Comparison of ENCODE assay signal across 9 cellular contexts in genomic region chr9:109817146-109817845, GRCh38. TPM values are rescaled to one million over a fixed set of nuclear protein-coding genes. Genes with fewer than 3 reads are reported as not detected.
A peak's percentile ranks its signal among the peaks of the same experiment; 100 is the strongest.
DNase-seq lines count a peak whose midpoint lies in the region; ATAC-seq, FAIRE-seq and TF ChIP-seq lines count a peak whose summit lies in the region.
"Had no signal": no experiment of that assay in that cellular context is flagged by ENCODE, and none has a peak within 500 bp of the region (broad histone marks: within the 10 kb centered on the region; RNA-seq: fewer than 3 reads in every experiment).

No MANE protein-coding gene starts in this region.

- H4K20me1 ChIP-seq in HCT116 (ENCODE audit: insufficient read depth) = no peaks in the 10 kb centered on the region

- H3K9me2 ChIP-seq in HCT116 (ENCODE audit: insufficient read depth) = no peaks in the 10 kb centered on the region

- no peak for TF ChIP-seq RAD21 in HCT116 (IDR thresholded peaks at IDR 0.05; ENCODE audit: low read depth)

- H3K9ac ChIP-seq in HCT116 (ENCODE audit: low read length) (no peak overlapping the region), skeletal muscle satellite cell (ENCODE audit: low read depth, low read length) (peak overlapping the region; percentile 75)

- H3K79me2 ChIP-seq in HCT116 (ENCODE audit: insufficient read depth, low read length) = no peaks in the 10 kb centered on the region

- H2AFZ ChIP-seq in HCT116 (ENCODE audit: low read depth, low read length, poor library complexity, severe bottlenecking) = peak overlapping the region; percentile 79

- H3K9me3 ChIP-seq in HCT116 (ENCODE audit: control insufficient read depth in 1 of 2, insufficient read depth in 1 of 2, low read depth in 1 of 2, low read length in 2 of 2) (no peaks in the 10 kb centered on the region), heart right ventricle (no peaks in the 10 kb centered on the region), skeletal muscle satellite cell (replicated peaks; ENCODE audit: low read length) (no peaks in the 10 kb centered on the region)
- H3K9me3 ChIP-seq: upper lobe of right lung had no signal

- DNase-seq in HCT116 (ENCODE audit: low read depth, low spot score) (no peak), amniotic epithelial cell (ENCODE audit: low read depth) (peak; percentile 34), heart right ventricle (no peak), NCI-H1930 (lab: John Stamatoyannopoulos, UW) (no peak), frontal cortex (ENCODE audit: low spot score in 2 of 2) (no peak)
- DNase-seq: upper lobe of right lung had no signal

- H3K4me1 ChIP-seq in HCT116 (ENCODE audit: control insufficient read depth in 1 of 2, insufficient read depth in 2 of 2, low read length in 2 of 2) (peaks cover 4 to 28% of the 10 kb centered on the region in 2 experiments), heart right ventricle (peaks cover 6 to 41% (median 32%) of the 10 kb centered on the region in 9 donors), skeletal muscle satellite cell (ENCODE audit: control insufficient read depth, insufficient read depth, low read length) (peaks cover 48% of the 10 kb centered on the region)
- H3K4me1 ChIP-seq: upper lobe of right lung had no signal

- no peaks in the 10 kb centered on the region for H3K27me3 ChIP-seq in HCT116 (ENCODE audit: insufficient read depth, low read length)
- H3K27me3 ChIP-seq in heart right ventricle = no peaks in the 10 kb centered on the region
- no peaks in the 10 kb centered on the region for H3K27me3 ChIP-seq in skeletal muscle satellite cell (ENCODE audit: control insufficient read depth, insufficient read depth, low read length)
- H3K27me3 ChIP-seq: upper lobe of right lung had no signal

- POLR2A ChIA-PET in HCT116 (lab: Charles Lee) = interaction anchor here (0.7 kb wide), 1 partner anchor 13 kb away, joined by 3 read pairs; no protein-coding TSS in a partner anchor

- intact Hi-C loops in HCT116 (cut with micrococcal nuclease) = no loop called here
- intact Hi-C loops in heart right ventricle (cut with DNase I) = loop anchor here in 5 of 10 donors (2.0 to 10.0 kb wide), 6 partner anchors 35 to 245 kb away; partner anchors contain the start of gene PALM2AKAP2 (in 2 of the 5)

- H3K36me3 ChIP-seq in HCT116 (ENCODE audit: control insufficient read depth in 1 of 2, insufficient read depth in 2 of 2, low read length in 2 of 2) (no peaks in the 10 kb centered on the region), heart right ventricle (no peaks in the 10 kb centered on the region), skeletal muscle satellite cell (ENCODE audit: insufficient read depth, low read length) (no peaks in the 10 kb centered on the region)
- H3K36me3 ChIP-seq: upper lobe of right lung had no signal

- H3K4me3 ChIP-seq in HCT116 (replicated peaks in 1 of 2; ENCODE audit: low read depth in 1 of 2, low read length in 2 of 2) (no peak overlapping the region), heart right ventricle (no peak overlapping the region), skeletal muscle satellite cell (ENCODE audit: low read length) (peak overlapping the region; percentile 40)
- H3K4me3 ChIP-seq: upper lobe of right lung had no signal

- TF ChIP-seq CTCF in HCT116 (IDR thresholded peaks at IDR 0.05 in 2 of 3, conservative IDR thresholded peaks at IDR 0.05 in 1 of 3; ENCODE audit: borderline replicate concordance in 1 of 3, insufficient read depth in 1 of 3, low read depth in 2 of 3, low read length in 2 of 3) (no peak), heart right ventricle (IDR thresholded peaks at IDR 0.05) (no peak)

- 47 to 48% methylated on average over 6 of the region's 6 CpGs for whole genome bisulfite sequencing in heart right ventricle, 2 donors

- RAD21 ChIA-PET in HCT116 (lab: Charles Lee; ENCODE audit: low non-redundant PET in 1 of 2, low total read pairs in 2 of 2, uncharacterized antibody in 2 of 2, unreplicated experiment in 2 of 2) = no interaction called here

- no peak for FAIRE-seq in frontal cortex (lab: Jason Lieb, UNC)

- H3K4me2 ChIP-seq in HCT116 (ENCODE audit: low read length) = peak overlapping the region; percentile 33; the same call in 1 of the 2 replicates
- H3K4me2 ChIP-seq in skeletal muscle satellite cell (ENCODE audit: low read length) = peak overlapping the region; percentile 61

- ATAC-seq in HCT116 = 0 out of 2 replicates have a peak, but pooled peaks have one; percentile 29
- peak in 7 of 8 donors; percentile 16 to 45 (median 37) for ATAC-seq in heart right ventricle
- no peak for ATAC-seq in GM21619 (IDR thresholded peaks at IDR 0.05; ENCODE audit: unreplicated experiment)
- ATAC-seq in GM19395 (IDR thresholded peaks at IDR 0.05; ENCODE audit: unreplicated experiment) = no peak

- BruUV-seq in HCT116 (replicated peaks; lab: Mats Ljungman, UMichigan) = no TSS peak

- H3K27ac ChIP-seq in HCT116 (ENCODE audit: low read depth, low read length) = no peak overlapping the region
- H3K27ac ChIP-seq in heart right ventricle = peak overlapping the region; percentile 9 to 83 (median 70)
- H3K27ac ChIP-seq: upper lobe of right lung had no signal

- TF ChIP-seq POLR2A in HCT116 (IDR thresholded peaks at IDR 0.05; ENCODE audit: borderline replicate concordance, extremely low read depth, insufficient read depth, insufficient read length) = no peak

- CTCF ChIA-PET in HCT116 (lab: Charles Lee) = interaction anchor here (0.8 to 4.3 kb wide), 8 partner anchors 10 to 257 kb away, joined by 3 to 29 read pairs (median 6); no protein-coding TSS in a partner anchor

TF ChIP-seq in HCT116, 20 proteins besides CTCF, POLR2A, EP300 and RAD21:
- no peak for TF ChIP-seq ELF1 (IDR thresholded peaks at IDR 0.05; ENCODE audit: borderline replicate concordance, low read depth)
- TF ChIP-seq EZH2phosphoT487 (IDR thresholded peaks at IDR 0.05; ENCODE audit: borderline replicate concordance) = no peak
- no peak for TF ChIP-seq POLR2AphosphoS5 (IDR thresholded peaks at IDR 0.05; ENCODE audit: low read depth, low read length)

RNA-seq across cellular contexts. Expression of gene PALM2AKAP2, which starts 37.3 kb away (rescaled TPM):
- 0.34 TPM for total RNA-seq in HCT116 (2021; ENCODE audit: unreplicated experiment)
- polyA plus RNA-seq in HCT116 (2012) = 0.17 and 0.20 TPM in 2 replicates
- 100 to 1,000 TPM in 5 of 10 donors, 10 to 100 TPM in 5; 66.3 to 111 (median 98.8) TPM for total RNA-seq in heart right ventricle
- polyA plus RNA-seq in heart right ventricle = 1 to 10 TPM; 3.1 to 3.7 TPM
- total RNA-seq in skeletal muscle satellite cell (2012; rRNA removed) = 3.1 and 8.9 TPM in 2 replicates
- 4.1 TPM for total RNA-seq in frontal cortex

Comparison
In these comparisons a context has a peak if more than half of its experiments do, and no peak if none do; other contexts are left out.
1. ATAC-seq: peak in HCT116 (single experiment) and heart right ventricle (7 of 8); none in GM21619 (single experiment) and GM19395 (single experiment).
2. RNA of gene PALM2AKAP2, which starts 37.3 kb away (total RNA-seq): 66.3 to 111 TPM in heart right ventricle; 4.1 TPM in frontal cortex (single experiment) and 0.34 TPM in HCT116 (single experiment); every median in the first group is over 10 times any median in the second.